In genomic region chr2:73981081-73981968, GRCh38 we compare ENCODE assay signal across 9 cellular contexts.
A peak's percentile ranks its signal among the peaks of the same experiment; 100 is the strongest.
DNase-seq lines count a peak whose midpoint lies in the region; ATAC-seq and TF ChIP-seq lines count a peak whose summit lies in the region.
"Had no signal": no experiment of that assay in that cellular context is flagged by ENCODE, and none has a peak within 500 bp of the region (broad histone marks: within the 10 kb centered on the region; RNA-seq: fewer than 3 reads in every experiment).

No MANE protein-coding gene starts in this region.

- no peaks in the 10 kb centered on the region for H3K9me3 ChIP-seq in iPS-15b (ENCODE audit: control insufficient read depth, insufficient read depth, low read length)

- H3K27me3 Mint-ChIP-seq in activated naive CD4-positive, alpha-beta T cell treated with anti-CD3 and anti-CD28 coated beads, Interleukin-2, amount 50 U/mL, for 24 hours: no peaks in the 10 kb centered on the region

- H3K36me3 ChIP-seq in iPS-15b (ENCODE audit: control insufficient read depth, insufficient read depth, low read length): no peaks in the 10 kb centered on the region

- peak overlapping the region; percentile 76 for H3K4me3 Mint-ChIP-seq in activated naive CD4-positive, alpha-beta T cell treated with anti-CD3 and anti-CD28 coated beads, Interleukin-2, amount 50 U/mL, for 24 hours

- peak; percentile 63 for TF ChIP-seq POLR2A in GM18951 (IDR thresholded peaks at IDR 0.05; ENCODE audit: extremely low read depth, insufficient read depth, insufficient read length)

- H3K27ac Mint-ChIP-seq in activated naive CD4-positive, alpha-beta T cell treated with anti-CD3 and anti-CD28 coated beads, Interleukin-2, amount 50 U/mL, for 24 hours: peak overlapping the region; percentile 68

- H3K27me3 ChIP-seq in iPS-15b (ENCODE audit: control insufficient read depth, insufficient read depth, low read length): peaks cover 78% of the 10 kb centered on the region

- no peaks in the 10 kb centered on the region for H3K9me3 Mint-ChIP-seq in activated naive CD4-positive, alpha-beta T cell treated with anti-CD3 and anti-CD28 coated beads, Interleukin-2, amount 50 U/mL, for 24 hours

- DNase-seq in CD1c-positive myeloid dendritic cell (ENCODE audit: extremely low spot score): peak; percentile 39
- DNase-seq in NCI-H226: peak; percentile 40
- DNase-seq in stimulated activated CD4-positive, alpha-beta T cell treated with anti-CD3 and anti-CD28 coated beads, Interleukin-4, amount 100 ng/mL, for 1 hour: peak; percentile 37

- ATAC-seq in HG03442 (IDR thresholded peaks at IDR 0.05; ENCODE audit: unreplicated experiment) (no peak), GM18909 (IDR thresholded peaks at IDR 0.05; ENCODE audit: poor library complexity, unreplicated experiment) (no peak)

- in situ Hi-C loops in GM18951 (cut with MboI; ENCODE audit: low sequenced_read_pairs, unreplicated experiment): no loop called here

- peaks cover 3% of the 10 kb centered on the region for H3K36me3 Mint-ChIP-seq in activated naive CD4-positive, alpha-beta T cell treated with anti-CD3 and anti-CD28 coated beads, Interleukin-2, amount 50 U/mL, for 24 hours

- H3K9ac ChIP-seq in iPS-15b (ENCODE audit: low read depth, low read length): no peak overlapping the region

- peaks cover 31% of the 10 kb centered on the region for H3K4me1 ChIP-seq in iPS-15b (ENCODE audit: control insufficient read depth, insufficient read depth, low read length)

- H3K4me1 Mint-ChIP-seq in activated naive CD4-positive, alpha-beta T cell treated with anti-CD3 and anti-CD28 coated beads, Interleukin-2, amount 50 U/mL, for 24 hours: peaks cover 69% of the 10 kb centered on the region

- H3K4me3 ChIP-seq in iPS-15b (ENCODE audit: low read depth, low read length): peak overlapping the region; percentile 54
- H3K4me3 ChIP-seq: SK-N-MC had no signal
